27 cellular contexts compared by ENCODE assay signal in genomic region chr15:82184355-82184754, GRCh38.
DNase-seq lines count a peak whose midpoint lies in the region; ATAC-seq, FAIRE-seq and TF ChIP-seq lines count a peak whose summit lies in the region.
"Had no signal": no experiment of that assay in that cellular context is flagged by ENCODE, and none has a peak within 500 bp of the region (broad histone marks: within the 10 kb centered on the region; RNA-seq: fewer than 3 reads in every experiment).

No MANE protein-coding gene starts in this region.

- peaks cover 26% of the 10 kb centered on the region for H3K4me1 Mint-ChIP-seq in astrocyte (ENCODE audit: low read depth, unreplicated experiment)
- H3K4me1 Mint-ChIP-seq in nephron: peaks cover 40% of the 10 kb centered on the region
- H3K4me1 Mint-ChIP-seq: CD4-positive, alpha-beta memory T cell had no signal

- no peak for TF ChIP-seq RAD21 in SK-N-SH (IDR thresholded peaks at IDR 0.05; ENCODE audit: low read length)

- POLR2A ChIA-PET in SK-N-SH (lab: Yijun Ruan, JAX): no interaction called here

- ATAC-seq in SK-N-SH treated with all-trans-retinoic acid at 6 μM for 48 hours: no peak
- ATAC-seq in GM19467 (IDR thresholded peaks at IDR 0.05; ENCODE audit: unreplicated experiment): no peak
- ATAC-seq in left lung: no peak
- ATAC-seq: HepG2, Panc1 had no signal

- H2AFZ ChIP-seq in SK-N-SH (ENCODE audit: low read depth): no peak overlapping the region
- H2AFZ ChIP-seq in astrocyte (ENCODE audit: low read depth, low read length): no peak overlapping the region

- H3F3A ChIP-seq in SK-N-SH (replicated peaks; ENCODE audit: insufficient read depth): peaks cover 9% of the 10 kb centered on the region

- H3K4me1 ChIP-seq in SK-N-SH (ENCODE audit: control insufficient read depth in 1 of 2, insufficient read depth in 2 of 2, low read depth in 1 of 2, low read length in 1 of 2): peaks cover 8 to 15% of the 10 kb centered on the region in 2 experiments
- peaks cover 17% of the 10 kb centered on the region for H3K4me1 ChIP-seq in astrocyte (ENCODE audit: insufficient read depth, low read length)
- H3K4me1 ChIP-seq in left lung: no peaks in the 10 kb centered on the region
- H3K4me1 ChIP-seq: Caco-2 had no signal

- TF ChIP-seq CTCF in SK-N-SH (IDR thresholded peaks at IDR 0.05): no peak
- no peak for TF ChIP-seq CTCF in astrocyte (IDR thresholded peaks at IDR 0.05; ENCODE audit: insufficient read depth, low read depth, low read length)
- no peak for TF ChIP-seq CTCF in nephron (IDR thresholded peaks at IDR 0.05; ENCODE audit: unreplicated experiment in 3 of 3)
- TF ChIP-seq CTCF in left lung (IDR thresholded peaks at IDR 0.05): no peak

- H4K20me1 ChIP-seq in SK-N-SH (ENCODE audit: insufficient read depth) (0 out of 2 replicates have a peak, but pooled peaks cover 3% of the 10 kb centered on the region), astrocyte (ENCODE audit: insufficient read depth, low read length) (no peaks in the 10 kb centered on the region)

- H3K4me2 ChIP-seq in SK-N-SH (peak overlapping the region; percentile 8), astrocyte (ENCODE audit: low read length) (peak overlapping the region; percentile 39)
- H3K4me2 ChIP-seq: BLaER1 treated with 17β-estradiol and CSF1 and Interleukin-3, amounts not matched to agents 10 nM and 100 nM had no signal

- no peak for FAIRE-seq in astrocyte (lab: Jason Lieb, UNC)
- FAIRE-seq: HepG2 had no signal

- H3K9me2 ChIP-seq in SK-N-SH: no peaks in the 10 kb centered on the region

- CTCF ChIA-PET in SK-N-SH (lab: Yijun Ruan, JAX): no interaction called here

- H3K9ac ChIP-seq in SK-N-SH (no peak overlapping the region), astrocyte (ENCODE audit: low read length) (no peak overlapping the region)
- H3K9ac ChIP-seq: BLaER1 treated with 17β-estradiol and CSF1 and Interleukin-3, amounts not matched to agents 10 nM and 100 nM had no signal

- no peaks in the 10 kb centered on the region for H3K36me3 ChIP-seq in SK-N-SH (replicated peaks in 1 of 2; ENCODE audit: control insufficient read depth in 1 of 2, insufficient read depth in 2 of 2, low read length in 1 of 2)
- no peaks in the 10 kb centered on the region for H3K36me3 ChIP-seq in astrocyte (ENCODE audit: insufficient read depth, low read length)
- no peaks in the 10 kb centered on the region for H3K36me3 ChIP-seq in left lung

- intact Hi-C loops in left lung (cut with DNase I): no loop called here

- no peak for TF ChIP-seq EP300 in SK-N-SH (IDR thresholded peaks at IDR 0.05; ENCODE audit: borderline replicate concordance in 1 of 2, low read depth in 1 of 2, low read length in 1 of 2)

- H3K27me3 ChIP-seq in SK-N-SH (ENCODE audit: insufficient read depth) (no peaks in the 10 kb centered on the region), astrocyte (ENCODE audit: insufficient read depth, low read length) (no peaks in the 10 kb centered on the region), left lung (no peaks in the 10 kb centered on the region)
- H3K27me3 ChIP-seq: BLaER1 treated with 17β-estradiol and CSF1 and Interleukin-3, amounts not matched to agents 10 nM and 100 nM had no signal

- H3K79me2 ChIP-seq in SK-N-SH (ENCODE audit: insufficient read depth) (peaks cover 10% of the 10 kb centered on the region; the same call in 1 of the 2 replicates), astrocyte (ENCODE audit: insufficient read depth, low read length) (no peaks in the 10 kb centered on the region)

- H3K9me3 Mint-ChIP-seq in astrocyte (ENCODE audit: unreplicated experiment) (no peaks in the 10 kb centered on the region), nephron (no peaks in the 10 kb centered on the region)
- H3K9me3 Mint-ChIP-seq: CD4-positive, alpha-beta memory T cell; H9 had no signal

- DNase-seq in SK-N-SH (no peak), astrocyte (ENCODE audit: low read depth) (no peak), mucosa of gallbladder (ENCODE audit: low spot score) (no peak), left lung (no peak)
- DNase-seq: ACHN; Caco-2; CD4-positive, alpha-beta memory T cell; DMS 273 treated with DMSO at 0.1 percent for 48 hours; DMS79 treated with DMSO at 0.1 percent for 48 hours; H9; KBM-7; NCI-H1092; NCI-H1436 treated with DMSO at 0.1 percent for 48 hours; NCI-H1930; NCI-H2227 treated with DMSO at 0.1 percent for 48 hours; NCI-H510A; NCI-H774; NK-92 treated with Interleukin-12 subunit alpha and Interleukin-12 subunit beta, amount 100 ng/mL, for 24 hours had no signal

- 90% methylated on average over 1 of the region's 1 CpG for WGBS in SK-N-SH (ENCODE audit: low lambda C conversion rate)

- H3K9me3 ChIP-seq in SK-N-SH: no peaks in the 10 kb centered on the region
- H3K9me3 ChIP-seq in astrocyte (ENCODE audit: insufficient read depth, low read depth, low read length): no peaks in the 10 kb centered on the region
- no peaks in the 10 kb centered on the region for H3K9me3 ChIP-seq in left lung
- H3K9me3 ChIP-seq: BLaER1 treated with 17β-estradiol and CSF1 and Interleukin-3, amounts not matched to agents 10 nM and 100 nM; Caco-2 had no signal

- H3K27ac Mint-ChIP-seq in astrocyte (ENCODE audit: unreplicated experiment): no peak overlapping the region
- H3K27ac Mint-ChIP-seq in nephron: peak overlapping the region in 2 of 3 experiments; percentile 79 to 95

- no peaks in the 10 kb centered on the region for H3K27me3 Mint-ChIP-seq in astrocyte (ENCODE audit: low read depth, unreplicated experiment)
- H3K27me3 Mint-ChIP-seq in nephron (ENCODE audit: low read depth): no peaks in the 10 kb centered on the region
- H3K27me3 Mint-ChIP-seq: CD4-positive, alpha-beta memory T cell had no signal

- H3K4me3 Mint-ChIP-seq in astrocyte (ENCODE audit: unreplicated experiment) (peak overlapping the region; percentile 4), nephron (no peak overlapping the region)
- H3K4me3 Mint-ChIP-seq: CD4-positive, alpha-beta memory T cell; H9 had no signal

- no peaks in the 10 kb centered on the region for H3K36me3 Mint-ChIP-seq in astrocyte (ENCODE audit: low read depth, unreplicated experiment)
- H3K36me3 Mint-ChIP-seq in nephron (ENCODE audit: low read depth): no peaks in the 10 kb centered on the region

- H3K4me3 ChIP-seq in SK-N-SH (ENCODE audit: low read depth in 2 of 2, low read length in 1 of 2): no peak overlapping the region
- no peak overlapping the region for H3K4me3 ChIP-seq in astrocyte (ENCODE audit: insufficient read depth, low read depth, low read length)
- H3K4me3 ChIP-seq in left lung: no peak overlapping the region
- H3K4me3 ChIP-seq: BLaER1 treated with 17β-estradiol and CSF1 and Interleukin-3, amounts not matched to agents 10 nM and 100 nM had no signal

- peak overlapping the region; percentile 39 to 82; a peak in 3 of 4 replicates for H3K27ac ChIP-seq in SK-N-SH (ENCODE audit: low read depth in 2 of 2, low read length in 1 of 2)
- no peak overlapping the region for H3K27ac ChIP-seq in astrocyte (ENCODE audit: low read depth, low read length)
- peak overlapping the region; percentile 76 for H3K27ac ChIP-seq in temporal lobe (ENCODE audit: low read depth, low read length)
- H3K27ac ChIP-seq in left lung: no peak overlapping the region
- H3K27ac ChIP-seq: 22Rv1; BLaER1 treated with 17β-estradiol and CSF1 and Interleukin-3, amounts not matched to agents 10 nM and 100 nM; HL-60 had no signal

TF ChIP-seq in SK-N-SH treated with all-trans-retinoic acid at 6 μM for 48 hours, 23 proteins besides CTCF, POLR2A, EP300 and RAD21 (continues in another document):
- no peak for TF ChIP-seq TCF4 (CRISPR knock-in tag; IDR thresholded peaks at IDR 0.05; ENCODE audit: borderline replicate concordance)
- no peak for TF ChIP-seq CSDC2 (CRISPR knock-in tag; IDR thresholded peaks at IDR 0.05)
- TF ChIP-seq ZNF70 (CRISPR knock-in tag; IDR thresholded peaks at IDR 0.05): no peak
- no peak for TF ChIP-seq ISL1 (CRISPR knock-in tag; IDR thresholded peaks at IDR 0.05)
- TF ChIP-seq CREB5 (CRISPR knock-in tag; IDR thresholded peaks at IDR 0.05; ENCODE audit: low read depth): no peak
- TF ChIP-seq BACH2 (CRISPR knock-in tag; IDR thresholded peaks at IDR 0.05; ENCODE audit: borderline replicate concordance): no peak
- no peak for TF ChIP-seq CSRNP3 (CRISPR knock-in tag; IDR thresholded peaks at IDR 0.05)
- no peak for TF ChIP-seq POU6F1 (CRISPR knock-in tag; IDR thresholded peaks at IDR 0.05; ENCODE audit: borderline replicate concordance, low read depth)

Comparison
In these comparisons a context has a peak if more than half of its experiments do, and no peak if none do; other contexts are left out.
1. H3K27ac ChIP-seq: peak in SK-N-SH (2 of 2) and temporal lobe (single experiment); none in astrocyte (single experiment) and left lung (0 of 2).